Comparison of ENCODE assay signal across 26 cellular contexts in genomic region chr2:12658287-12658945, GRCh38. TPM values are rescaled to one million over a fixed set of nuclear protein-coding genes. Genes with fewer than 3 reads are reported as not detected.
DNase-seq lines count a peak whose midpoint lies in the region; ATAC-seq, FAIRE-seq and TF ChIP-seq lines count a peak whose summit lies in the region.
"Had no signal": no experiment of that assay in that cellular context is flagged by ENCODE, and none has a peak within 500 bp of the region (broad histone marks: within the 10 kb centered on the region; RNA-seq: fewer than 3 reads in every experiment).

No MANE protein-coding gene starts in this region.

- H3K4me1 Mint-ChIP-seq in activated T-cell treated with anti-CD3 and anti-CD28 coated beads, Interleukin-2, amount 50 U/mL, for 4 hours (ENCODE audit: low read depth), result peaks cover 17% of the 10 kb centered on the region
- peaks cover 8 to 23% (median 18%) of the 10 kb centered on the region in 4 donors for H3K4me1 Mint-ChIP-seq in CD4-positive, CD25-positive, alpha-beta regulatory T cell
- H3K4me1 Mint-ChIP-seq in activated T-helper 17 cell treated with anti-CD3 and anti-CD28 coated beads, Interleukin-2, amount 50 U/mL, for 72 hours, result peaks cover 11% of the 10 kb centered on the region
- H3K4me1 Mint-ChIP-seq: H9 had no signal

- H3K9me3 Mint-ChIP-seq in activated T-cell treated with anti-CD3 and anti-CD28 coated beads, Interleukin-2, amount 50 U/mL, for 4 hours, result peaks cover 4% of the 10 kb centered on the region
- no peaks in the 10 kb centered on the region for H3K9me3 Mint-ChIP-seq in CD4-positive, CD25-positive, alpha-beta regulatory T cell
- H3K9me3 Mint-ChIP-seq in activated T-helper 17 cell treated with anti-CD3 and anti-CD28 coated beads, Interleukin-2, amount 50 U/mL, for 72 hours, result no peaks in the 10 kb centered on the region

- H3K36me3 ChIP-seq in CD4-positive, CD25-positive, alpha-beta regulatory T cell (ENCODE audit: control insufficient read depth, insufficient read depth, low read length), result no peaks in the 10 kb centered on the region
- H3K36me3 ChIP-seq in left lung (no peaks in the 10 kb centered on the region), Peyer's patch (no peaks in the 10 kb centered on the region)
- H3K36me3 ChIP-seq: MG63 had no signal

- H3K27me3 Mint-ChIP-seq in activated T-cell treated with anti-CD3 and anti-CD28 coated beads, Interleukin-2, amount 50 U/mL, for 4 hours (ENCODE audit: low read depth), result no peaks in the 10 kb centered on the region
- no peaks in the 10 kb centered on the region for H3K27me3 Mint-ChIP-seq in CD4-positive, CD25-positive, alpha-beta regulatory T cell
- no peaks in the 10 kb centered on the region for H3K27me3 Mint-ChIP-seq in activated T-helper 17 cell treated with anti-CD3 and anti-CD28 coated beads, Interleukin-2, amount 50 U/mL, for 72 hours

- no peak overlapping the region for H3K27ac ChIP-seq in CD4-positive, CD25-positive, alpha-beta regulatory T cell (ENCODE audit: insufficient read depth, low read length, poor library complexity, severe bottlenecking)
- no peak overlapping the region for H3K27ac ChIP-seq in left lung
- no peak overlapping the region for H3K27ac ChIP-seq in Peyer's patch
- H3K27ac ChIP-seq: A549, C4-2B, HL-60, RWPE1 had no signal

- no peak for FAIRE-seq in GM12892 (lab: Jason Lieb, UNC)
- FAIRE-seq: A549, GM19239, HTR-8/SVneo had no signal

- TF ChIP-seq CTCF in left lung (IDR thresholded peaks at IDR 0.05) (no peak), Peyer's patch (IDR thresholded peaks at IDR 0.05) (no peak)

- H3K4me3 ChIP-seq in CD4-positive, CD25-positive, alpha-beta regulatory T cell (ENCODE audit: low read depth, low read length), result peak overlapping the region; percentile 15
- H3K4me3 ChIP-seq in left lung, result no peak overlapping the region
- no peak overlapping the region for H3K4me3 ChIP-seq in Peyer's patch
- H3K4me3 ChIP-seq: A549, MG63 had no signal

- no peaks in the 10 kb centered on the region for H3K36me3 Mint-ChIP-seq in activated T-cell treated with anti-CD3 and anti-CD28 coated beads, Interleukin-2, amount 50 U/mL, for 4 hours (ENCODE audit: insufficient read depth)
- no peaks in the 10 kb centered on the region for H3K36me3 Mint-ChIP-seq in CD4-positive, CD25-positive, alpha-beta regulatory T cell
- no peaks in the 10 kb centered on the region for H3K36me3 Mint-ChIP-seq in activated T-helper 17 cell treated with anti-CD3 and anti-CD28 coated beads, Interleukin-2, amount 50 U/mL, for 72 hours (ENCODE audit: low read depth)

- ATAC-seq in activated T-cell treated with anti-CD3 and anti-CD28 coated beads, Interleukin-2, amount 50 U/mL, for 4 hours, result peak; percentile 46 to 65
- peak; percentile 85 to 94 for ATAC-seq in CD4-positive, CD25-positive, alpha-beta regulatory T cell (ENCODE audit: low read depth in 2 of 2)
- ATAC-seq in activated T-helper 17 cell treated with anti-CD3 and anti-CD28 coated beads, Interleukin-2, amount 50 U/mL, for 72 hours (replicated peaks), result peak; percentile 94
- ATAC-seq in left lung (peak; percentile 72), HG03442 (IDR thresholded peaks at IDR 0.05; ENCODE audit: unreplicated experiment) (no peak)
- ATAC-seq: A549, PC-3 had no signal

- H3K27me3 ChIP-seq in CD4-positive, CD25-positive, alpha-beta regulatory T cell (ENCODE audit: control insufficient read depth, insufficient read depth, low read length), result no peaks in the 10 kb centered on the region
- no peaks in the 10 kb centered on the region for H3K27me3 ChIP-seq in left lung
- no peaks in the 10 kb centered on the region for H3K27me3 ChIP-seq in Peyer's patch
- H3K27me3 ChIP-seq: MG63 had no signal

- DNase-seq in activated T-cell treated with anti-CD3 and anti-CD28 coated beads, Interleukin-2, amount 50 U/mL, for 4 hours, result no peak
- DNase-seq in activated T-cell treated with anti-CD3 and anti-CD28 coated beads for 4 hours (no peak), left lung (no peak), GM12892 (ENCODE audit: insufficient read length) (no peak), Peyer's patch (no peak)
- DNase-seq in CD4-positive, CD25-positive, alpha-beta regulatory T cell, result peak in 1 of 3 donors; percentile 74
- DNase-seq: DMS153, GDM1, H9, Kasumi-1, MG63, NCI-H1048, NCI-H1436, NCI-H1930, NCI-H345, NCI-H524 treated with DMSO at 0.1 percent for 48 hours, PC-3, SIG-M5 had no signal

- H3K9me3 ChIP-seq in CD4-positive, CD25-positive, alpha-beta regulatory T cell (ENCODE audit: control insufficient read depth in 2 of 2, low read length in 2 of 2), result no peaks in the 10 kb centered on the region
- H3K9me3 ChIP-seq in left lung (no peaks in the 10 kb centered on the region), Peyer's patch (no peaks in the 10 kb centered on the region)
- H3K9me3 ChIP-seq: A549, MG63 had no signal

- intact Hi-C loops in left lung (cut with DNase I), result no loop called here

- H3K4me1 ChIP-seq in CD4-positive, CD25-positive, alpha-beta regulatory T cell (ENCODE audit: control insufficient read depth, insufficient read depth, low read length, poor library complexity, severe bottlenecking), result peaks cover 12% of the 10 kb centered on the region
- H3K4me1 ChIP-seq in left lung, result no peaks in the 10 kb centered on the region
- no peaks in the 10 kb centered on the region for H3K4me1 ChIP-seq in Peyer's patch
- H3K4me1 ChIP-seq: A549 had no signal

- TF ChIP-seq POLR2A in GM12892 (IDR thresholded peaks at IDR 0.05; ENCODE audit: low read depth, low read length) (no peak), Peyer's patch (IDR thresholded peaks at IDR 0.05) (no peak)

- no peak overlapping the region for H3K4me3 Mint-ChIP-seq in activated T-cell treated with anti-CD3 and anti-CD28 coated beads, Interleukin-2, amount 50 U/mL, for 4 hours
- H3K4me3 Mint-ChIP-seq in CD4-positive, CD25-positive, alpha-beta regulatory T cell, result peak overlapping the region in 3 of 4 donors; percentile 1 to 69 (median 16)
- H3K4me3 Mint-ChIP-seq in activated T-helper 17 cell treated with anti-CD3 and anti-CD28 coated beads, Interleukin-2, amount 50 U/mL, for 72 hours, result peak overlapping the region; percentile 26
- H3K4me3 Mint-ChIP-seq: H9 had no signal

- H3K27ac Mint-ChIP-seq in CD4-positive, CD25-positive, alpha-beta regulatory T cell, result peak overlapping the region; percentile 45 to 99 (median 55)
- H3K27ac Mint-ChIP-seq in activated T-helper 17 cell treated with anti-CD3 and anti-CD28 coated beads, Interleukin-2, amount 50 U/mL, for 72 hours, result peak overlapping the region; percentile 71
- H3K27ac Mint-ChIP-seq: H9 had no signal

RNA-seq across cellular contexts. Expression of gene TRIB2, which starts 58.3 kb away (rescaled TPM):
- total RNA-seq in activated T-cell treated with anti-CD3 and anti-CD28 coated beads, Interleukin-2, amount 50 U/mL, for 4 hours, result 10 to 100 TPM in 1 of 3 donors, 1 to 10 TPM in 2; 8.8 to 13.3 (median 9.8) TPM
- total RNA-seq in CD4-positive, CD25-positive, alpha-beta regulatory T cell, result 180 TPM
- 100 to 1,000 TPM in 3 of 4 donors, 10 to 100 TPM in 1; 87.6 to 131 (median 109) TPM for polyA plus RNA-seq in CD4-positive, CD25-positive, alpha-beta regulatory T cell
- 10 to 100 TPM; 17.3 to 17.4 TPM for total RNA-seq in activated T-helper 17 cell treated with anti-CD3 and anti-CD28 coated beads, Interleukin-2, amount 50 U/mL, for 72 hours
- total RNA-seq in left lung (10 to 100 TPM; 36.4 to 39.7 TPM), Peyer's patch (10 to 100 TPM in 3 of 4 donors, 1 to 10 TPM in 1; 6.8 to 58.6 (median 12.6) TPM)
- polyA plus RNA-seq in GM12892 (2012; ENCODE audit: missing spikeins), result 2.2 TPM
